8 cellular contexts compared by ENCODE assay signal in genomic region chr17:19376799-19377198, GRCh38. TPM values are rescaled to one million over a fixed set of nuclear protein-coding genes. Genes with fewer than 3 reads are reported as not detected.
DNase-seq lines count a peak whose midpoint lies in the region; ATAC-seq and TF ChIP-seq lines count a peak whose summit lies in the region.

No MANE protein-coding gene starts in this region.

- H3K27me3 ChIP-seq in cardiac muscle cell (no peaks in the 10 kb centered on the region), hepatocyte (no peaks in the 10 kb centered on the region)

- H3K9me3 Mint-ChIP-seq in stimulated activated naive B cell treated with anti-CD40 and anti-IgM and Interleukin-4, amounts not matched to agents 10 μg/mL and 1 μg/mL and 100 μg/mL, for 72 hours = no peaks in the 10 kb centered on the region

- DNase-seq in cardiac muscle cell (ENCODE audit: low read depth in 1 of 2, low spot score in 1 of 2) (no peak), Right ventricle myocardium superior (no peak), hepatocyte (ENCODE audit: low spot score) (no peak), nucleus accumbens (lab: John Stamatoyannopoulos, UW) (no peak), SKM-1 (lab: John Stamatoyannopoulos, UW; ENCODE audit: unreplicated experiment) (no peak), NCI-H446 treated with DMSO at 0.1 percent for 48 hours (lab: John Stamatoyannopoulos, UW) (no peak)
- no peak for DNase-seq in stimulated activated naive B cell treated with anti-CD40 and anti-IgM and Interleukin-4, amounts not matched to agents 10 μg/mL and 1 μg/mL and 100 μg/mL, for 72 hours

- H3K4me3 Mint-ChIP-seq in stimulated activated naive B cell treated with anti-CD40 and anti-IgM and Interleukin-4, amounts not matched to agents 10 μg/mL and 1 μg/mL and 100 μg/mL, for 72 hours = peak overlapping the region; percentile 98 to 100

- H3K9me3 ChIP-seq in cardiac muscle cell (ENCODE audit: low read depth) (no peaks in the 10 kb centered on the region), hepatocyte (ENCODE audit: low read depth) (no peaks in the 10 kb centered on the region)

- H3K4me1 Mint-ChIP-seq in stimulated activated naive B cell treated with anti-CD40 and anti-IgM and Interleukin-4, amounts not matched to agents 10 μg/mL and 1 μg/mL and 100 μg/mL, for 72 hours = peaks cover 18 to 38% of the 10 kb centered on the region in 2 donors

- ATAC-seq in Right ventricle myocardium superior (ENCODE audit: poor library complexity) = no peak
- ATAC-seq in stimulated activated naive B cell treated with anti-CD40 and anti-IgM and Interleukin-4, amounts not matched to agents 10 μg/mL and 1 μg/mL and 100 μg/mL, for 72 hours (replicated peaks) = no peak

- H3K27ac ChIP-seq in cardiac muscle cell = peak overlapping the region; percentile 88
- peak overlapping the region; percentile 88 for H3K27ac ChIP-seq in VCaP
- H3K27ac ChIP-seq in hepatocyte = peak overlapping the region; percentile 91

- no peaks in the 10 kb centered on the region for H3K9me2 ChIP-seq in hepatocyte (replicated peaks; ENCODE audit: insufficient read depth)

- H3K27ac Mint-ChIP-seq in stimulated activated naive B cell treated with anti-CD40 and anti-IgM and Interleukin-4, amounts not matched to agents 10 μg/mL and 1 μg/mL and 100 μg/mL, for 72 hours = peak overlapping the region; percentile 99

- H3K4me3 ChIP-seq in cardiac muscle cell (peak overlapping the region; percentile 81), hepatocyte (peak overlapping the region; percentile 47)

- H3K4me1 ChIP-seq in cardiac muscle cell (ENCODE audit: low read depth) (no peaks in the 10 kb centered on the region), hepatocyte (ENCODE audit: insufficient read depth) (no peaks in the 10 kb centered on the region)

- intact Hi-C loops in Right ventricle myocardium superior (cut with DNase I) = no loop called here

- peak overlapping the region; percentile 34 for H2AFZ ChIP-seq in hepatocyte

- WGBS in hepatocyte (ENCODE audit: low lambda C conversion rate, missing lambda C conversion rate) = 51% methylated on average over 2 of the region's 2 CpGs

- no peak for TF ChIP-seq CTCF in cardiac muscle cell (IDR thresholded peaks at IDR 0.05; ENCODE audit: low read depth, low read length)
- TF ChIP-seq CTCF in VCaP (conservative IDR thresholded peaks at IDR 0.05) = no peak
- TF ChIP-seq CTCF in hepatocyte (IDR thresholded peaks at IDR 0.05; ENCODE audit: poor library complexity) = no peak

- no peaks in the 10 kb centered on the region for H4K20me1 ChIP-seq in hepatocyte (ENCODE audit: insufficient read depth, poor library complexity, severe bottlenecking)

- peaks cover 27% of the 10 kb centered on the region for H3K79me2 ChIP-seq in hepatocyte

- no peaks in the 10 kb centered on the region for H3K27me3 Mint-ChIP-seq in stimulated activated naive B cell treated with anti-CD40 and anti-IgM and Interleukin-4, amounts not matched to agents 10 μg/mL and 1 μg/mL and 100 μg/mL, for 72 hours

- peaks cover 12 to 16% of the 10 kb centered on the region in 2 donors for H3K36me3 Mint-ChIP-seq in stimulated activated naive B cell treated with anti-CD40 and anti-IgM and Interleukin-4, amounts not matched to agents 10 μg/mL and 1 μg/mL and 100 μg/mL, for 72 hours

- H3K4me2 ChIP-seq in hepatocyte = peak overlapping the region; percentile 86

- H3K36me3 ChIP-seq in cardiac muscle cell = peaks cover 18% of the 10 kb centered on the region
- H3K36me3 ChIP-seq in hepatocyte (replicated peaks; ENCODE audit: insufficient read depth, low read depth) = no peaks in the 10 kb centered on the region

RNA-seq across cellular contexts. Expression of gene MAPK7, which starts 1.5 kb away (rescaled TPM):
- 26.8 and 27.1 TPM in 2 replicates for total RNA-seq in cardiac muscle cell
- polyA plus RNA-seq in cardiac muscle cell = 29.7 and 33.0 TPM in 2 replicates
- total RNA-seq in Right ventricle myocardium superior = 13.9 TPM
- total RNA-seq in hepatocyte = 19.9 and 26.1 TPM in 2 replicates
- polyA plus RNA-seq in hepatocyte = 36.9 and 49.0 TPM in 2 replicates

RNA-seq across cellular contexts. Expression of gene MFAP4, which starts 10.2 kb away (rescaled TPM):
- 14.1 and 16.7 TPM in 2 replicates for total RNA-seq in cardiac muscle cell
- 22.6 and 23.4 TPM in 2 replicates for polyA plus RNA-seq in cardiac muscle cell
- total RNA-seq in Right ventricle myocardium superior = 42.9 TPM
- total RNA-seq in hepatocyte = 360 and 362 TPM in 2 replicates
- polyA plus RNA-seq in hepatocyte = 739 and 801 TPM in 2 replicates

RNA-seq across cellular contexts. Expression of gene B9D1, which starts 14.3 kb away (rescaled TPM):
- total RNA-seq in cardiac muscle cell = 54.0 and 54.5 TPM in 2 replicates
- polyA plus RNA-seq in cardiac muscle cell = 58.7 and 65.7 TPM in 2 replicates
- total RNA-seq in Right ventricle myocardium superior = 6.8 TPM
- total RNA-seq in hepatocyte = 19.0 and 29.6 TPM in 2 replicates
- 30.8 and 51.3 TPM in 2 replicates for polyA plus RNA-seq in hepatocyte

RNA-seq across cellular contexts. Expression of gene RNF112, which starts 34.2 kb away (rescaled TPM):
- total RNA-seq in cardiac muscle cell (1.2 and 2.6 TPM in 2 replicates), Right ventricle myocardium superior (2.2 TPM), hepatocyte (5.4 and 7.8 TPM in 2 replicates)
- polyA plus RNA-seq in cardiac muscle cell (0.66 and 0.79 TPM in 2 replicates), hepatocyte (8.6 and 11.3 TPM in 2 replicates)
